ENCODE assay signal across 15 cellular contexts in genomic region chr9:109475526-109475925, GRCh38. TPM values are rescaled to one million over a fixed set of nuclear protein-coding genes. Genes with fewer than 3 reads are reported as not detected.
DNase-seq lines count a peak whose midpoint lies in the region; TF ChIP-seq lines count a peak whose summit lies in the region.
"Had no signal": no experiment of that assay in that cellular context is flagged by ENCODE, and none has a peak within 500 bp of the region (broad histone marks: within the 10 kb centered on the region; RNA-seq: fewer than 3 reads in every experiment).

No MANE protein-coding gene starts in this region.

- H3K27ac ChIP-seq in coronary artery (peak overlapping the region; percentile 74 to 84), stomach (peak overlapping the region; percentile 21 to 93 (median 47))

- H3K4me1 ChIP-seq in stomach = peaks cover 0 to 65% (median 29%) of the 10 kb centered on the region in 4 donors

- H3K36me3 ChIP-seq in stomach = no peaks in the 10 kb centered on the region
- H3K36me3 ChIP-seq: esophagus muscularis mucosa had no signal

- H3K4me3 ChIP-seq in LNCaP clone FGC (ENCODE audit: low read depth, low read length) = no peak overlapping the region
- peak overlapping the region; percentile 22 for H3K4me3 ChIP-seq in coronary artery
- H3K4me3 ChIP-seq in stomach = no peak overlapping the region
- H3K4me3 ChIP-seq: esophagus muscularis mucosa had no signal

- no peak for TF ChIP-seq POLR2A in stomach (IDR thresholded peaks at IDR 0.05)

- DNase-seq in LNCaP clone FGC (ENCODE audit: low read depth) (peak; percentile 35), coronary artery (ENCODE audit: low spot score) (peak; percentile 84), left kidney (ENCODE audit: low read depth, low spot score) (peak; percentile 35), stomach (no peak), NCI-H510A (lab: John Stamatoyannopoulos, UW) (no peak), hepatic stellate cell (ENCODE audit: low spot score) (no peak)
- DNase-seq in stimulated activated CD4-positive, alpha-beta T cell treated with anti-CD3 and anti-CD28 coated beads, Interleukin-4, amount 100 ng/mL, for 4 hours = no peak
- DNase-seq: activated CD4-positive, alpha-beta T cell treated with anti-CD3 and anti-CD28 coated beads, Interleukin-2, amount 50 U/mL, for 1 hour; activated naive CD4-positive, alpha-beta T cell treated with anti-CD3 and anti-CD28 coated beads, Interleukin-2, amount 10 ng/mL, durations not matched to agents 7 days and 5 days; dermis blood vessel endothelial cell; DMS79; H9; NCI-H187; NCI-H526 had no signal

- intact Hi-C loops in stomach (cut with DNase I; ENCODE audit: low total_unique reads) = no loop called here

- no peak for TF ChIP-seq EP300 in stomach (IDR thresholded peaks at IDR 0.05)

- TF ChIP-seq CTCF in LNCaP clone FGC (IDR thresholded peaks at IDR 0.05; ENCODE audit: control insufficient read depth, extremely low read depth, insufficient read depth) (no peak), coronary artery (IDR thresholded peaks at IDR 0.05) (no peak), stomach (IDR thresholded peaks at IDR 0.05) (no peak)

- no peaks in the 10 kb centered on the region for H3K9me3 ChIP-seq in stomach
- H3K9me3 ChIP-seq: esophagus muscularis mucosa had no signal

- WGBS in stomach, 5 donors = 28 to 56% (median 35%) methylated on average over 7 of the region's 7 CpGs

- H3K27me3 ChIP-seq in stomach = no peaks in the 10 kb centered on the region

RNA-seq across cellular contexts. Expression of gene PTPN3, which starts 22.6 kb away (rescaled TPM):
- total RNA-seq in stomach = 10 to 100 TPM in 4 of 5 donors, 1 to 10 TPM in 1; 4.7 to 16.7 (median 13.4) TPM
- polyA plus RNA-seq in stomach = 10 to 100 TPM in 2 of 3 donors, 1 to 10 TPM in 1; 8.0 to 14.4 (median 10.4) TPM

Comparison
In these comparisons a context has a peak if more than half of its experiments do, and no peak if none do; other contexts are left out.
1. DNase-seq: peak in LNCaP clone FGC (single experiment), coronary artery (single experiment) and left kidney (single experiment); none in stomach (single experiment), NCI-H510A (single experiment), hepatic stellate cell (single experiment) and stimulated activated CD4-positive, alpha-beta T cell treated with anti-CD3 and anti-CD28 coated beads, Interleukin-4, amount 100 ng/mL, for 4 hours (0 of 2).